ENCODE assay signal across 18 cellular contexts in the genomic region with DNA sequence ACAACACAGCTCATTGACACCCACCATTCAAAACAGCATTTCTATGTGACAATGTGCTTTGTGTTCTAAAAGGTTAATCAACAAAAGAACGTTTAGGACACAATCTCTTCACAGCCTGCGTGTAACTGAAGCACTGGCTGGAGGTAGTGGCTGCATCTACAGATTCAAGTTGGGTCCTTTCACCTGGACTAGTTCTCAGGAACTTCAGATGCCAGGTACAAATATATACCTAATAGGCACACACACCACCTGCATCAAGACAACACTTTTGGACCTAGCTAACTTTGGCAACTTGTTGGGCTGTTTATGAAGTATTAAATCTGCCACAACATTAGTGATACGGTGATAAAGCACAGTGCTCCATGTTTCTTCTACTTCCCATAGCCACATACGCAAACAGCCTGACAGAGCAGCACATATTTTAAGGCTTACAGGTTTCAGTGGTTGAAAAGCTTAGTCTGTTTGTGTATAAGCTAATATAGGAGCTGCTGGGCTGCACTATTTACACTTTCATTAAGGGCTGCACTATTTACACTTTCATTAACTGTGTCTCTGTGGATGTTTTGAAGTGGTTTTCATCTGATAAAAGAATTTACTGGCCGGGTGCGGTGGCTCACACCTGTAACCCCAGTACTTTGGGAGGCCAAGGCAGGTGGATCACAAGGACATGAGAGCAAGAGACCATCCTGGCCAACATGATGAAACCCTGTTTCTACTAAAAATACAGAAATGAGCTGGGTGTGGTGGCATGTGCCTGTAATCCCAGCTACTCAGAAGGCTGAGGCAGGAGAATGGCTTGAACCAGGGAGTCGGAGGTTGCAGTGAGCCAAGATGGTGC.
DNase-seq lines count a peak whose midpoint lies in the region; ATAC-seq and TF ChIP-seq lines count a peak whose summit lies in the region.
"Had no signal": no experiment of that assay in that cellular context is flagged by ENCODE, and none has a peak within 500 bp of the region (broad histone marks: within the 10 kb centered on the region; RNA-seq: fewer than 3 reads in every experiment).

No MANE protein-coding gene starts in this region.

- no peaks in the 10 kb centered on the region for H3K27me3 ChIP-seq in skeletal muscle tissue (ENCODE audit: control insufficient read depth in 3 of 3, insufficient read depth in 3 of 3, low read length in 3 of 3)
- H3K27me3 ChIP-seq: breast epithelium, ovary, spleen had no signal

- peak; percentile 36 for DNase-seq in NCI-H748 (lab: John Stamatoyannopoulos, UW; ENCODE audit: unreplicated experiment)
- DNase-seq in NCI-H748 treated with DMSO at 0.1 percent for 48 hours (lab: John Stamatoyannopoulos, UW), result no peak
- peak; percentile 29 for DNase-seq in NCI-H69 (lab: John Stamatoyannopoulos, UW)
- no peak for DNase-seq in endothelial cell (ENCODE audit: low spot score)
- DNase-seq: activated CD4-positive, CD25-positive, alpha-beta regulatory T cell treated with anti-CD3 and anti-CD28 coated beads, Interleukin-2, amount 50 U/mL, for 72 hours; activated CD8-positive, alpha-beta memory T cell treated with anti-CD3 and anti-CD28 coated beads, Interleukin-2, amount 50 U/mL, for 48 hours; NCI-H226; ovary; spleen; stimulated activated naive CD8-positive, alpha-beta T cell treated with anti-CD3 and anti-CD28 coated beads, Interleukin-15, amount 100 ng/mL, for 72 hours; T-helper 1 cell had no signal

- TF ChIP-seq CTCF in endothelial cell (IDR thresholded peaks at IDR 0.05; ENCODE audit: unreplicated experiment), result no peak

- peaks cover 30 to 40% (median 34%) of the 10 kb centered on the region in 3 donors for H3K4me1 ChIP-seq in skeletal muscle tissue (ENCODE audit: control insufficient read depth in 3 of 3, insufficient read depth in 3 of 3, low read length in 3 of 3)

- H3K27ac ChIP-seq in skeletal muscle tissue (ENCODE audit: low read depth, low read length), result peak overlapping the region; percentile 86
- H3K27ac ChIP-seq: breast epithelium, ovary, spleen had no signal

- H3K9me3 Mint-ChIP-seq in endothelial cell (ENCODE audit: unreplicated experiment), result no peaks in the 10 kb centered on the region
- H3K9me3 Mint-ChIP-seq: activated naive CD4-positive, alpha-beta T cell treated with anti-CD3 and anti-CD28 coated beads for 36 hours; stimulated activated naive CD8-positive, alpha-beta T cell treated with anti-CD3 and anti-CD28 coated beads, Interleukin-15, amount 100 ng/mL, for 72 hours had no signal

- peaks cover 7% of the 10 kb centered on the region for H3K36me3 Mint-ChIP-seq in endothelial cell (ENCODE audit: low read depth, unreplicated experiment)

- H3K27ac Mint-ChIP-seq in endothelial cell (ENCODE audit: unreplicated experiment), result peak overlapping the region; percentile 20
- H3K27ac Mint-ChIP-seq: activated naive CD4-positive, alpha-beta T cell treated with anti-CD3 and anti-CD28 coated beads for 36 hours had no signal

- peaks cover 63% of the 10 kb centered on the region for H3K4me1 Mint-ChIP-seq in endothelial cell (ENCODE audit: unreplicated experiment)

- H3K4me3 ChIP-seq in skeletal muscle tissue (ENCODE audit: low read length in 3 of 3), result no peak overlapping the region
- H3K4me3 ChIP-seq: breast epithelium, ovary, spleen had no signal

- H3K4me3 Mint-ChIP-seq in endothelial cell (ENCODE audit: unreplicated experiment), result no peak overlapping the region
- H3K4me3 Mint-ChIP-seq: activated naive CD4-positive, alpha-beta T cell treated with anti-CD3 and anti-CD28 coated beads for 36 hours; stimulated activated naive CD8-positive, alpha-beta T cell treated with anti-CD3 and anti-CD28 coated beads, Interleukin-15, amount 100 ng/mL, for 72 hours had no signal

- H3K27me3 Mint-ChIP-seq in endothelial cell (ENCODE audit: unreplicated experiment), result peaks cover 11% of the 10 kb centered on the region
- H3K27me3 Mint-ChIP-seq: stimulated activated naive CD8-positive, alpha-beta T cell treated with anti-CD3 and anti-CD28 coated beads, Interleukin-15, amount 100 ng/mL, for 72 hours had no signal

- H3K36me3 ChIP-seq in skeletal muscle tissue (ENCODE audit: control insufficient read depth in 3 of 3, insufficient read depth in 3 of 3, low read length in 3 of 3), result peaks cover 0 to 4% (median 0%) of the 10 kb centered on the region in 3 donors
- H3K36me3 ChIP-seq: breast epithelium, ovary had no signal

- H3K9ac ChIP-seq in skeletal muscle tissue (ENCODE audit: low read depth in 1 of 3, low read length in 3 of 3), result peak overlapping the region in 2 of 3 donors; percentile 51 to 55

- no peaks in the 10 kb centered on the region for H3K9me3 ChIP-seq in skeletal muscle tissue (ENCODE audit: control insufficient read depth in 3 of 3, low read length in 3 of 3)
- H3K9me3 ChIP-seq: breast epithelium, ovary, spleen had no signal

- ATAC-seq in GM21528 (IDR thresholded peaks at IDR 0.05; ENCODE audit: low FRiP score, unreplicated experiment) (no peak), GM18868 (IDR thresholded peaks at IDR 0.05; ENCODE audit: unreplicated experiment) (no peak), HG02588 (IDR thresholded peaks at IDR 0.05; ENCODE audit: unreplicated experiment) (no peak)
- ATAC-seq: Panc1; stimulated activated naive CD8-positive, alpha-beta T cell treated with anti-CD3 and anti-CD28 coated beads, Interleukin-15, amount 100 ng/mL, for 72 hours had no signal

Comparison
In these comparisons a context has a peak if more than half of its experiments do, and no peak if none do; other contexts are left out.
1. DNase-seq: peak in NCI-H748 (single experiment) and NCI-H69 (single experiment); none in NCI-H748 treated with DMSO at 0.1 percent for 48 hours (single experiment) and endothelial cell (single experiment).